In genomic region chr1:32338637-32339145, GRCh38 we compare ENCODE assay signal across 12 cellular contexts. TPM values are rescaled to one million over a fixed set of nuclear protein-coding genes. Genes with fewer than 3 reads are reported as not detected.
A peak's percentile ranks its signal among the peaks of the same experiment; 100 is the strongest.
DNase-seq lines count a peak whose midpoint lies in the region; ATAC-seq and TF ChIP-seq lines count a peak whose summit lies in the region.
"Had no signal": no experiment of that assay in that cellular context is flagged by ENCODE, and none has a peak within 500 bp of the region (broad histone marks: within the 10 kb centered on the region; RNA-seq: fewer than 3 reads in every experiment).

No MANE protein-coding gene starts in this region.

- DNase-seq in left ventricle myocardium inferior (no peak), right atrium auricular region (ENCODE audit: low spot score) (no peak), astrocyte of the hippocampus (ENCODE audit: low read depth, low spot score) (peak; percentile 48), tibial nerve (ENCODE audit: low spot score in 2 of 2) (no peak), NK-92 (lab: John Stamatoyannopoulos, UW; ENCODE audit: unreplicated experiment) (no peak)
- DNase-seq: kidney glomerular epithelial cell, NCI-H1105 had no signal

- H3K27me3 ChIP-seq in left ventricle myocardium inferior (ENCODE audit: low read depth) (no peaks in the 10 kb centered on the region), right atrium auricular region (no peaks in the 10 kb centered on the region), mucosa of stomach (ENCODE audit: control insufficient read depth, insufficient read depth, low read length) (no peaks in the 10 kb centered on the region), tibial nerve (no peaks in the 10 kb centered on the region)
- H3K27me3 ChIP-seq: pancreas had no signal

- ATAC-seq in GM21529 (IDR thresholded peaks at IDR 0.05; ENCODE audit: unreplicated experiment) (no peak), GM18511 (IDR thresholded peaks at IDR 0.05; ENCODE audit: unreplicated experiment) (no peak)

- no peak for TF ChIP-seq EP300 in tibial nerve (IDR thresholded peaks at IDR 0.05)

- peaks cover 59% of the 10 kb centered on the region for H3K4me1 ChIP-seq in left ventricle myocardium inferior
- peaks cover 0 to 44% of the 10 kb centered on the region in 2 donors for H3K4me1 ChIP-seq in right atrium auricular region
- peaks cover 56% of the 10 kb centered on the region for H3K4me1 ChIP-seq in mucosa of stomach (ENCODE audit: control insufficient read depth, insufficient read depth, low read length)
- peaks cover 0 to 54% (median 33%) of the 10 kb centered on the region in 4 donors for H3K4me1 ChIP-seq in tibial nerve

- H3K36me3 ChIP-seq in left ventricle myocardium inferior (no peaks in the 10 kb centered on the region), right atrium auricular region (no peaks in the 10 kb centered on the region), mucosa of stomach (ENCODE audit: control insufficient read depth, insufficient read depth, low read length) (no peaks in the 10 kb centered on the region), tibial nerve (no peaks in the 10 kb centered on the region)
- H3K36me3 ChIP-seq: pancreas had no signal

- no peak for TF ChIP-seq POLR2A in tibial nerve (IDR thresholded peaks at IDR 0.05)

- peak overlapping the region; percentile 52 for H3K9ac ChIP-seq in mucosa of stomach (ENCODE audit: low read length)

- H3K27ac ChIP-seq in left ventricle myocardium inferior (replicated peaks) (peak overlapping the region; percentile 79), right atrium auricular region (peak overlapping the region in 1 of 2 donors; percentile 25), tibial nerve (peak overlapping the region; percentile 25 to 91 (median 86))
- H3K27ac ChIP-seq: VCaP had no signal

- intact Hi-C loops in left ventricle myocardium inferior (cut with micrococcal nuclease), result no loop called here

- TF ChIP-seq CTCF in left ventricle myocardium inferior (IDR thresholded peaks at IDR 0.05; ENCODE audit: borderline replicate concordance) (no peak), right atrium auricular region (IDR thresholded peaks at IDR 0.05) (no peak), tibial nerve (IDR thresholded peaks at IDR 0.05) (no peak)

- H3K9me3 ChIP-seq in left ventricle myocardium inferior (replicated peaks), result no peaks in the 10 kb centered on the region
- H3K9me3 ChIP-seq in right atrium auricular region, result no peaks in the 10 kb centered on the region
- H3K9me3 ChIP-seq in mucosa of stomach (ENCODE audit: control insufficient read depth, low read length), result no peaks in the 10 kb centered on the region
- no peaks in the 10 kb centered on the region for H3K9me3 ChIP-seq in tibial nerve
- H3K9me3 ChIP-seq: pancreas had no signal

- WGBS in tibial nerve, 2 donors, result 47 to 48% methylated on average over 14 of the region's 14 CpGs

- H3K4me3 ChIP-seq in left ventricle myocardium inferior, result no peak overlapping the region
- H3K4me3 ChIP-seq in right atrium auricular region, result no peak overlapping the region
- no peak overlapping the region for H3K4me3 ChIP-seq in mucosa of stomach (ENCODE audit: low read length)
- peak overlapping the region in 2 of 4 donors; percentile 3 to 4 for H3K4me3 ChIP-seq in tibial nerve
- H3K4me3 ChIP-seq: pancreas had no signal

RNA-seq across cellular contexts. Expression of gene MARCKSL1, which starts 2.7 kb away (rescaled TPM):
- total RNA-seq in left ventricle myocardium inferior, result 10.0 TPM
- 10 to 100 TPM in 1 of 2 donors, 1 to 10 TPM in 1; 9.5 to 34.5 TPM for total RNA-seq in right atrium auricular region
- total RNA-seq in tibial nerve, result 10 to 100 TPM; 42.4 to 61.2 (median 45.0) TPM

RNA-seq across cellular contexts. Expression of gene FAM229A, which starts 23.6 kb away (rescaled TPM):
- 2.1 TPM for total RNA-seq in left ventricle myocardium inferior
- 1 to 10 TPM in 1 of 2 donors, under 1 TPM in 1; 0.89 to 7.5 TPM for total RNA-seq in right atrium auricular region
- total RNA-seq in tibial nerve, result 10 to 100 TPM in 3 of 4 donors, 1 to 10 TPM in 1; 9.4 to 23.5 (median 16.3) TPM

RNA-seq across cellular contexts. Expression of gene TSSK3, which starts 23.6 kb away (rescaled TPM):
- total RNA-seq in left ventricle myocardium inferior, result 2.1 TPM
- total RNA-seq in right atrium auricular region, result under 1 TPM; 0.63 to 0.70 TPM
- 1 to 10 TPM in 3 of 4 donors, under 1 TPM in 1; 0.44 to 1.5 (median 1.2) TPM for total RNA-seq in tibial nerve

RNA-seq across cellular contexts. Expression of gene HDAC1, which starts 46.8 kb away (rescaled TPM):
- 40.4 TPM for total RNA-seq in left ventricle myocardium inferior
- 10 to 100 TPM; 21.8 to 28.0 TPM for total RNA-seq in right atrium auricular region
- total RNA-seq in tibial nerve, result 10 to 100 TPM; 40.4 to 51.6 (median 47.1) TPM

RNA-seq across cellular contexts. Expression of gene BSDC1, which starts 55.5 kb away (rescaled TPM):
- 44.9 TPM for total RNA-seq in left ventricle myocardium inferior
- 10 to 100 TPM; 47.1 to 49.7 TPM for total RNA-seq in right atrium auricular region
- total RNA-seq in tibial nerve, result 10 to 100 TPM; 60.6 to 88.7 (median 83.8) TPM
